In genomic region chr5:30183736-30184135, GRCh38 we compare ENCODE assay signal across 8 cellular contexts.
"Had no signal": no experiment of that assay in that cellular context is flagged by ENCODE, and none has a peak within 500 bp of the region (broad histone marks: within the 10 kb centered on the region; RNA-seq: fewer than 3 reads in every experiment).

No MANE protein-coding gene starts in this region.

- H3K36me3 Mint-ChIP-seq: IgD-negative memory B cell had no signal

- H3K27me3 Mint-ChIP-seq: IgD-negative memory B cell had no signal

- H3K27ac ChIP-seq: KMS-11 had no signal

- DNase-seq: H7, HCEC 1CT, KBM-7 had no signal

- H3K4me3 ChIP-seq: GM23338 had no signal

- FAIRE-seq: H1, HepG2 had no signal

- H3K9me3 Mint-ChIP-seq: GM23338 had no signal

- H3K27ac Mint-ChIP-seq: GM23338, IgD-negative memory B cell had no signal

- H3K4me3 Mint-ChIP-seq: GM23338, IgD-negative memory B cell had no signal

- H3K4me1 Mint-ChIP-seq: GM23338, IgD-negative memory B cell had no signal

- H3K9ac ChIP-seq: KMS-11 had no signal
